ENCODE assay signal across 1 cellular context in genomic region chr14:24441485-24441884, GRCh38.
TF ChIP-seq lines count a peak whose summit lies in the region.

No MANE protein-coding gene starts in this region.

TF ChIP-seq in HCT116, 20 proteins besides CTCF, POLR2A, EP300 and RAD21 (continued from another document):
- TF ChIP-seq EZH2 (IDR thresholded peaks at IDR 0.05) (no peak), SRF (IDR thresholded peaks at IDR 0.05; ENCODE audit: low read depth) (no peak), FOSL1 (IDR thresholded peaks at IDR 0.05; ENCODE audit: low read depth) (no peak), CEBPB (IDR thresholded peaks at IDR 0.05; ENCODE audit: low read depth) (no peak)
